In the genomic region with DNA sequence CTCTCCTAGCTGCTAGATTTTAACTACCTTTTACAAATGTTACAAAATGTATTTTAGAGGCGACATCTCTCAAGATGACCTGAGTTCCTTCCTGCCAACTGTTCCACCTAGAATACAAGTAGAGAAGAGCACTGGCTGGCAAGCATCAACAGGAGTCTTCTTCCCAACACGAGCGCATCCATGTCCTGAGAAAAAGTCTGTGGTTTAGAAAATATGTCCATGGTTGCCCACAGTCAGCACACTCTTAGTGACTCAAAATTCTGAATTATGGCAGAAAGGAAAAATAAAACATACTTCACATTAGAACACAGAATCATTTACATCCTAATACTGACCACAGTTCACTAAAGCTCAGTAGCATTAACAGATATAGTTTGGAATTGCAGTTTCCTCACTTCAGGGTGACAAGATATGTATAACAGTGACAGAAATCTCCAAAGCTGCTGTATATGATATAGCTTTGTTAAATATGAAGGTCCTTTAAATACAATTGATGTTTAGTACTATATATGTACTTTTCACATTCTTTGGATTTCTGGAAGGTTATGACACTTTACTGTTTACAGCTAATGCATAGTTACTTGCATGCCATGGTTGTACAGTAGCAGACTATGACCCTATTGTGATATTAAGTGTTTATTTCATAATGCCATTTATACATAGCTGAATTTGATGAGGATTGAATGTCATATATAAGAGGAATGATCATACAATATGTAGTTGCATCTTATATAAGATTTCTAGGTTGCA, we compare ENCODE assay signal across 36 cellular contexts.
DNase-seq lines count a peak whose midpoint lies in the region; ATAC-seq, FAIRE-seq and TF ChIP-seq lines count a peak whose summit lies in the region.
"Had no signal": no experiment of that assay in that cellular context is flagged by ENCODE, and none has a peak within 500 bp of the region (broad histone marks: within the 10 kb centered on the region; RNA-seq: fewer than 3 reads in every experiment).

No MANE protein-coding gene starts in this region.

- H4K20me1 ChIP-seq in astrocyte (ENCODE audit: insufficient read depth, low read length) (no peaks in the 10 kb centered on the region), osteoblast (ENCODE audit: insufficient read depth, low read length) (no peaks in the 10 kb centered on the region)
- H4K20me1 ChIP-seq: BLaER1 treated with 17β-estradiol and CSF1 and Interleukin-3, amounts not matched to agents 10 nM and 100 nM had no signal

- H3K27me3 ChIP-seq in astrocyte (ENCODE audit: insufficient read depth, low read length) = no peaks in the 10 kb centered on the region
- no peaks in the 10 kb centered on the region for H3K27me3 ChIP-seq in osteoblast (ENCODE audit: insufficient read depth, low read length)
- H3K27me3 ChIP-seq: adrenal gland; BLaER1 treated with 17β-estradiol and CSF1 and Interleukin-3, amounts not matched to agents 10 nM and 100 nM; esophagus squamous epithelium; hepatocyte; pancreas; testis had no signal

- H3K36me3 ChIP-seq in astrocyte (ENCODE audit: insufficient read depth, low read length) = no peaks in the 10 kb centered on the region
- H3K36me3 ChIP-seq in osteoblast (ENCODE audit: insufficient read depth, low read length) = no peaks in the 10 kb centered on the region
- H3K36me3 ChIP-seq: adrenal gland; BLaER1 treated with 17β-estradiol and CSF1 and Interleukin-3, amounts not matched to agents 10 nM and 100 nM; esophagus squamous epithelium; pancreas had no signal

- peak; percentile 43 for FAIRE-seq in astrocyte (lab: Jason Lieb, UNC)
- FAIRE-seq: G401.6, pancreas had no signal

- no peak overlapping the region for H2AFZ ChIP-seq in astrocyte (ENCODE audit: low read depth, low read length)
- H2AFZ ChIP-seq in osteoblast (ENCODE audit: low read length) = peak overlapping the region; percentile 25
- H2AFZ ChIP-seq: hepatocyte had no signal

- TF ChIP-seq CTCF in HFFc6 (IDR thresholded peaks at IDR 0.05) (no peak), astrocyte (IDR thresholded peaks at IDR 0.05; ENCODE audit: insufficient read depth, low read depth, low read length) (no peak), osteoblast (IDR thresholded peaks at IDR 0.05; ENCODE audit: extremely low read depth, low read depth, low read length) (no peak)

- H3K9me3 ChIP-seq in astrocyte (ENCODE audit: insufficient read depth, low read depth, low read length) (no peaks in the 10 kb centered on the region), osteoblast (ENCODE audit: low read depth, low read length) (no peaks in the 10 kb centered on the region)
- H3K9me3 ChIP-seq: adrenal gland, esophagus squamous epithelium, mucosa of descending colon, pancreas, testis had no signal

- peak; percentile 25 for DNase-seq in AG08395 (ENCODE audit: low spot score)
- DNase-seq in HFFc6 = no peak
- DNase-seq in astrocyte (ENCODE audit: low read depth) = peak; percentile 9
- no peak for DNase-seq in osteoblast (ENCODE audit: insufficient read length, low spot score, missing footprints)
- DNase-seq in germinal center (ENCODE audit: low spot score) = no peak
- DNase-seq in activated T-cell treated with anti-CD3 and anti-CD28 coated beads, Interleukin-2, amount 50 U/mL, for 72 hours = no peak
- DNase-seq in NCI-H345 (lab: John Stamatoyannopoulos, UW) = no peak
- DNase-seq: activated CD4-positive, alpha-beta T cell treated with anti-CD3 and anti-CD28 coated beads, Interleukin-2, amount 50 U/mL, for 4 hours; activated naive CD4-positive, alpha-beta T cell treated with anti-CD3 and anti-CD28 coated beads for 36 hours; adrenal gland; esophagus squamous epithelium; foreskin melanocyte; GOT3; left cardiac atrium; mucosa of descending colon; NCI-H1417; NCI-H2029 treated with DMSO at 0.1 percent for 48 hours; NCI-H526; pancreas; PC-3; retina; Right ventricle myocardium superior; small intestine; stimulated activated CD4-positive, alpha-beta T cell treated with anti-CD3 and anti-CD28 coated beads, Interleukin-1b, Interleukin-23, amount 100 ng/mL, for 48 hours; T-helper 17 cell; testis had no signal

- H3K9ac ChIP-seq in astrocyte (ENCODE audit: low read length) = no peak overlapping the region
- H3K9ac ChIP-seq: BLaER1 treated with 17β-estradiol and CSF1 and Interleukin-3, amounts not matched to agents 10 nM and 100 nM; KMS-11 had no signal

- H3K36me3 Mint-ChIP-seq in HFFc6 (ENCODE audit: low read depth) = peaks cover 13% of the 10 kb centered on the region; the same call in 1 of the 2 replicates
- no peaks in the 10 kb centered on the region for H3K36me3 Mint-ChIP-seq in astrocyte (ENCODE audit: low read depth, unreplicated experiment)
- H3K36me3 Mint-ChIP-seq in activated T-cell treated with anti-CD3 and anti-CD28 coated beads, Interleukin-2, amount 50 U/mL, for 72 hours (ENCODE audit: insufficient read depth in 2 of 2) = no peaks in the 10 kb centered on the region

- H3K4me1 Mint-ChIP-seq in HFFc6 (ENCODE audit: low read depth) = peaks cover 90% of the 10 kb centered on the region
- H3K4me1 Mint-ChIP-seq in astrocyte (ENCODE audit: low read depth, unreplicated experiment) = peaks cover 26% of the 10 kb centered on the region
- no peaks in the 10 kb centered on the region for H3K4me1 Mint-ChIP-seq in activated T-cell treated with anti-CD3 and anti-CD28 coated beads, Interleukin-2, amount 50 U/mL, for 72 hours (ENCODE audit: low read depth)
- H3K4me1 Mint-ChIP-seq: T-helper 17 cell had no signal

- H3K4me3 Mint-ChIP-seq in HFFc6 (peak overlapping the region; percentile 40), astrocyte (ENCODE audit: unreplicated experiment) (no peak overlapping the region)
- no peak overlapping the region for H3K4me3 Mint-ChIP-seq in activated T-cell treated with anti-CD3 and anti-CD28 coated beads, Interleukin-2, amount 50 U/mL, for 72 hours
- H3K4me3 Mint-ChIP-seq: activated naive CD4-positive, alpha-beta T cell treated with anti-CD3 and anti-CD28 coated beads for 36 hours; nephron; stimulated activated naive CD8-positive, alpha-beta T cell treated with anti-CD3 and anti-CD28 coated beads, Interleukin-15, Interleukin-2, amounts not matched to agents 100 ng/mL and 50 ng/mL, for 24 hours; T-helper 17 cell had no signal

- peak overlapping the region; percentile 75 for H3K27ac Mint-ChIP-seq in HFFc6
- H3K27ac Mint-ChIP-seq in astrocyte (ENCODE audit: unreplicated experiment) = peak overlapping the region; percentile 8
- no peak overlapping the region for H3K27ac Mint-ChIP-seq in activated T-cell treated with anti-CD3 and anti-CD28 coated beads, Interleukin-2, amount 50 U/mL, for 72 hours
- H3K27ac Mint-ChIP-seq: activated naive CD4-positive, alpha-beta T cell treated with anti-CD3 and anti-CD28 coated beads for 36 hours; nephron; stimulated activated naive CD8-positive, alpha-beta T cell treated with anti-CD3 and anti-CD28 coated beads, Interleukin-15, Interleukin-2, amounts not matched to agents 100 ng/mL and 50 ng/mL, for 24 hours; T-helper 17 cell had no signal

- H3K4me1 ChIP-seq in astrocyte (ENCODE audit: insufficient read depth, low read length) = peaks cover 9% of the 10 kb centered on the region
- H3K4me1 ChIP-seq in osteoblast (ENCODE audit: insufficient read depth, low read length) = peaks cover 64% of the 10 kb centered on the region
- H3K4me1 ChIP-seq: esophagus squamous epithelium, testis had no signal

- H3K4me3 ChIP-seq in astrocyte (ENCODE audit: insufficient read depth, low read depth, low read length) = no peak overlapping the region
- no peak overlapping the region for H3K4me3 ChIP-seq in osteoblast (ENCODE audit: insufficient read depth, low read length)
- H3K4me3 ChIP-seq: adrenal gland; BLaER1 treated with 17β-estradiol and CSF1 and Interleukin-3, amounts not matched to agents 10 nM and 100 nM; esophagus squamous epithelium; hepatocyte; lung; mucosa of descending colon; pancreas; testis had no signal

- H3K79me2 ChIP-seq in astrocyte (ENCODE audit: insufficient read depth, low read length) = no peaks in the 10 kb centered on the region
- no peaks in the 10 kb centered on the region for H3K79me2 ChIP-seq in osteoblast (ENCODE audit: insufficient read depth, low read length)
- H3K79me2 ChIP-seq: hepatocyte had no signal

- H3K27me3 Mint-ChIP-seq in HFFc6 (ENCODE audit: insufficient read depth) (no peaks in the 10 kb centered on the region), astrocyte (ENCODE audit: low read depth, unreplicated experiment) (no peaks in the 10 kb centered on the region)
- no peaks in the 10 kb centered on the region for H3K27me3 Mint-ChIP-seq in activated T-cell treated with anti-CD3 and anti-CD28 coated beads, Interleukin-2, amount 50 U/mL, for 72 hours (ENCODE audit: low read depth)
- H3K27me3 Mint-ChIP-seq: stimulated activated naive CD8-positive, alpha-beta T cell treated with anti-CD3 and anti-CD28 coated beads, Interleukin-15, Interleukin-2, amounts not matched to agents 100 ng/mL and 50 ng/mL, for 24 hours; T-helper 17 cell had no signal

- no peak for ATAC-seq in GM21786 (IDR thresholded peaks at IDR 0.05; ENCODE audit: unreplicated experiment)
- ATAC-seq in activated T-cell treated with anti-CD3 and anti-CD28 coated beads, Interleukin-2, amount 50 U/mL, for 72 hours (replicated peaks in 1 of 2) = no peak
- ATAC-seq: activated CD4-positive, CD25-positive, alpha-beta regulatory T cell treated with anti-CD3 and anti-CD28 coated beads, Interleukin-2, amount 50 U/mL, for 24 hours; left cardiac atrium; mucosa of descending colon; pancreas; PC-3; T-helper 17 cell had no signal

- H3K4me2 ChIP-seq in astrocyte (ENCODE audit: low read length) (peak overlapping the region; percentile 1), osteoblast (ENCODE audit: insufficient read depth, low read length) (peak overlapping the region; percentile 23)
- H3K4me2 ChIP-seq: BLaER1 treated with 17β-estradiol and CSF1 and Interleukin-3, amounts not matched to agents 10 nM and 100 nM; hepatocyte; KMS-11 had no signal

- H3K9me3 Mint-ChIP-seq in HFFc6 (no peaks in the 10 kb centered on the region), astrocyte (ENCODE audit: unreplicated experiment) (peaks cover 1% of the 10 kb centered on the region)
- peaks cover 3 to 5% of the 10 kb centered on the region in 2 donors for H3K9me3 Mint-ChIP-seq in activated T-cell treated with anti-CD3 and anti-CD28 coated beads, Interleukin-2, amount 50 U/mL, for 72 hours
- H3K9me3 Mint-ChIP-seq: activated naive CD4-positive, alpha-beta T cell treated with anti-CD3 and anti-CD28 coated beads for 36 hours; nephron had no signal

- H3K27ac ChIP-seq in astrocyte (ENCODE audit: low read depth, low read length) = no peak overlapping the region
- H3K27ac ChIP-seq in osteoblast (ENCODE audit: low read depth, low read length) = peak overlapping the region; percentile 20
- H3K27ac ChIP-seq: adrenal gland; BLaER1 treated with 17β-estradiol and CSF1 and Interleukin-3, amounts not matched to agents 10 nM and 100 nM; esophagus squamous epithelium; hepatocyte; HL-60; KMS-11; pancreas; testis had no signal

Comparison
In these comparisons a context has a peak if more than half of its experiments do, and no peak if none do; other contexts are left out.
1. DNase-seq: peak in AG08395 (single experiment) and astrocyte (single experiment); none in HFFc6 (single experiment), osteoblast (single experiment), germinal center (single experiment), activated T-cell treated with anti-CD3 and anti-CD28 coated beads, Interleukin-2, amount 50 U/mL, for 72 hours (0 of 2) and NCI-H345 (single experiment).